Comparison of ENCODE assay signal across 7 cellular contexts in the genomic region with DNA sequence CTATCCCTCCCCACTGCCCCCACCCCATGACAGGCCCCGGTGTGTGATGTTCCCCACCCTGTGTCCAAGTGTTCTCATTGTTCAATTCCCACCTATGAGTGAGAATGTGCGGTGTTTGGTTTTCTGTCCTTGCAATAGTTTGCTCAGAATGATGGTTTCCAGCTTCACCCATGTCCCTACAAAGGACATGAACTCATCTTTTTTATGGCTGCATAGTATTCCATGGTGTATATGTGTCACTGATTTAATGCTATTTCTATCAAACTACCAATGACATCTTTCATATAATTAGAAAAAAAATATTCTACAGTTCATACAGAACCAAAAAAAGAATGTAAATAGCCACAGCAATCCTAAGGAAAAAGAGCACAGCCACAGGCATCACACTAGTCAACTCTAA. TPM values are rescaled to one million over a fixed set of nuclear protein-coding genes. Genes with fewer than 3 reads are reported as not detected.
"Had no signal": no experiment of that assay in that cellular context is flagged by ENCODE, and none has a peak within 500 bp of the region (broad histone marks: within the 10 kb centered on the region; RNA-seq: fewer than 3 reads in every experiment).

No MANE protein-coding gene starts in this region.

RNA-seq across cellular contexts. Expression of a gene that starts 9.8 kb away (rescaled TPM):
- total RNA-seq: GM23248, GM23338, H1, H4, H7, H9, HFFc6 had no signal
- polyA plus RNA-seq: GM23248, GM23338, H1 had no signal

RNA-seq across cellular contexts. Expression of a gene that starts 38.5 kb away (rescaled TPM):
- total RNA-seq: GM23248, GM23338, H1, H4, H7, H9, HFFc6 had no signal
- polyA plus RNA-seq: GM23248, GM23338, H1 had no signal
